ENCODE assay signal across 23 cellular contexts in genomic region chr1:230072296-230072695, GRCh38. TPM values are rescaled to one million over a fixed set of nuclear protein-coding genes. Genes with fewer than 3 reads are reported as not detected.
A peak's percentile ranks its signal among the peaks of the same experiment; 100 is the strongest.
DNase-seq lines count a peak whose midpoint lies in the region; ATAC-seq and TF ChIP-seq lines count a peak whose summit lies in the region.
"Had no signal": no experiment of that assay in that cellular context is flagged by ENCODE, and none has a peak within 500 bp of the region (broad histone marks: within the 10 kb centered on the region; RNA-seq: fewer than 3 reads in every experiment).

No MANE protein-coding gene starts in this region.

- H3K9me3 ChIP-seq in DND-41 (ENCODE audit: insufficient read depth, low read length, severe bottlenecking) (no peaks in the 10 kb centered on the region), ascending aorta (no peaks in the 10 kb centered on the region), psoas muscle (no peaks in the 10 kb centered on the region)
- H3K9me3 ChIP-seq: prostate gland, transverse colon had no signal

- H3K27me3 ChIP-seq in DND-41 (ENCODE audit: insufficient read depth, low read length, poor library complexity), result no peaks in the 10 kb centered on the region
- H3K27me3 ChIP-seq in ascending aorta, result no peaks in the 10 kb centered on the region
- H3K27me3 ChIP-seq in psoas muscle (ENCODE audit: insufficient read depth in 3 of 3, low read length in 2 of 3), result no peaks in the 10 kb centered on the region
- H3K27me3 ChIP-seq: brain microvascular endothelial cell, transverse colon had no signal

- H3K9me3 Mint-ChIP-seq in activated CD4-positive, alpha-beta T cell treated with anti-CD3 and anti-CD28 coated beads, Interleukin-2, amount 10 ng/mL, durations not matched to agents 24 days and 14 days, result no peaks in the 10 kb centered on the region
- H3K9me3 Mint-ChIP-seq: activated T-helper 2 cell treated with anti-CD3 and anti-CD28 coated beads, Interferon-gamma antibody, Interleukin-2, Interleukin-4, amounts not matched to agents 10 μg/mL and 5 μg/mL and 100 μg/mL, durations not matched to agents 14 hours and 24 hours and 36 hours; mesothelial cell of epicardium; nephron; stimulated activated naive CD8-positive, alpha-beta T cell treated with anti-CD3 and anti-CD28 coated beads, Interleukin-15, Interleukin-2, amounts not matched to agents 100 ng/mL and 50 ng/mL, for 24 hours; T-cell had no signal

- peaks cover 97% of the 10 kb centered on the region for H4K20me1 ChIP-seq in DND-41 (ENCODE audit: insufficient read depth, low read length)

- H3K27ac Mint-ChIP-seq in activated CD4-positive, alpha-beta T cell treated with anti-CD3 and anti-CD28 coated beads, Interleukin-2, amount 10 ng/mL, durations not matched to agents 24 days and 14 days, result no peak overlapping the region
- H3K27ac Mint-ChIP-seq: activated T-helper 2 cell treated with anti-CD3 and anti-CD28 coated beads, Interferon-gamma antibody, Interleukin-2, Interleukin-4, amounts not matched to agents 10 μg/mL and 5 μg/mL and 100 μg/mL, durations not matched to agents 14 hours and 24 hours and 36 hours; mesothelial cell of epicardium; nephron; T-cell had no signal

- H3K4me1 ChIP-seq in DND-41 (ENCODE audit: insufficient read depth, low read length) (peaks cover 84% of the 10 kb centered on the region), ascending aorta (peaks cover 13 to 72% of the 10 kb centered on the region in 2 donors), psoas muscle (peaks cover 66% of the 10 kb centered on the region)
- H3K4me1 ChIP-seq: prostate gland had no signal

- peak overlapping the region; percentile 92 for H3K27ac ChIP-seq in DND-41 (ENCODE audit: low read length)
- peak overlapping the region; percentile 47 to 62 for H3K27ac ChIP-seq in ascending aorta
- H3K27ac ChIP-seq in psoas muscle, result peak overlapping the region; percentile 91
- H3K27ac ChIP-seq: brain microvascular endothelial cell, prostate gland, transverse colon had no signal

- H3K79me2 ChIP-seq in DND-41 (ENCODE audit: insufficient read depth, low read length), result peaks cover 100% of the 10 kb centered on the region

- 59 to 61% (median 61%) methylated on average over 6 of the region's 6 CpGs for WGBS in psoas muscle, 3 donors

- no peaks in the 10 kb centered on the region for H3K27me3 Mint-ChIP-seq in activated CD4-positive, alpha-beta T cell treated with anti-CD3 and anti-CD28 coated beads, Interleukin-2, amount 10 ng/mL, durations not matched to agents 24 days and 14 days
- H3K27me3 Mint-ChIP-seq: stimulated activated naive CD8-positive, alpha-beta T cell treated with anti-CD3 and anti-CD28 coated beads, Interleukin-15, Interleukin-2, amounts not matched to agents 100 ng/mL and 50 ng/mL, for 24 hours; T-cell had no signal

- H3K4me3 Mint-ChIP-seq in activated CD4-positive, alpha-beta T cell treated with anti-CD3 and anti-CD28 coated beads, Interleukin-2, amount 10 ng/mL, durations not matched to agents 24 days and 14 days, result no peak overlapping the region
- H3K4me3 Mint-ChIP-seq: mesothelial cell of epicardium; nephron; stimulated activated naive CD8-positive, alpha-beta T cell treated with anti-CD3 and anti-CD28 coated beads, Interleukin-15, Interleukin-2, amounts not matched to agents 100 ng/mL and 50 ng/mL, for 24 hours; T-cell had no signal

- peak overlapping the region; percentile 84 for H3K4me2 ChIP-seq in DND-41 (ENCODE audit: insufficient read depth, low read length)

- no peak for ATAC-seq in DND-41 (ENCODE audit: insufficient read depth, low read depth)
- no peak for ATAC-seq in psoas muscle
- ATAC-seq: HepG2, left cardiac atrium, T-cell had no signal

- DNase-seq in DND-41 (no peak), NCI-H1105 treated with DMSO at 0.1 percent for 48 hours (lab: John Stamatoyannopoulos, UW) (peak; percentile 33), ascending aorta (ENCODE audit: low spot score in 2 of 2) (no peak), psoas muscle (no peak), mucosa of gallbladder (ENCODE audit: low spot score) (no peak), HUDEP-2 (lab: John Stamatoyannopoulos, UW; ENCODE audit: unreplicated experiment in 76 of 76) (no peak)
- DNase-seq in activated CD4-positive, alpha-beta T cell treated with anti-CD3 and anti-CD28 coated beads, Interleukin-2, amount 10 ng/mL, durations not matched to agents 24 days and 14 days, result no peak
- DNase-seq: activated CD4-positive, alpha-beta T cell treated with anti-CD3 and anti-CD28 coated beads for 48 hours; brain microvascular endothelial cell; EL; left cardiac atrium; NCI-H1694; NCI-H524; small intestine; T-cell; transverse colon had no signal

- H3K4me3 ChIP-seq in DND-41 (ENCODE audit: low read depth in 1 of 2, low read length in 2 of 2), result peak overlapping the region in 1 of 2 experiments; percentile 72; a peak in 2 of 4 replicates
- no peak overlapping the region for H3K4me3 ChIP-seq in ascending aorta
- H3K4me3 ChIP-seq in psoas muscle, result no peak overlapping the region
- H3K4me3 ChIP-seq: coronary artery, prostate gland, transverse colon had no signal

- peaks cover 65% of the 10 kb centered on the region for H3K4me1 Mint-ChIP-seq in activated CD4-positive, alpha-beta T cell treated with anti-CD3 and anti-CD28 coated beads, Interleukin-2, amount 10 ng/mL, durations not matched to agents 24 days and 14 days

- H3K36me3 ChIP-seq in DND-41 (ENCODE audit: insufficient read depth, low read length) (peaks cover 68% of the 10 kb centered on the region), ascending aorta (no peaks in the 10 kb centered on the region), psoas muscle (ENCODE audit: insufficient read depth in 1 of 2, low read depth in 1 of 2) (no peaks in the 10 kb centered on the region)
- H3K36me3 ChIP-seq: brain microvascular endothelial cell, prostate gland, transverse colon had no signal

- H3K9ac ChIP-seq in DND-41 (ENCODE audit: low read depth, low read length), result 0 out of 2 replicates have a peak overlapping the region, but pooled peaks have one; percentile 93

- peaks cover 24% of the 10 kb centered on the region for H3K36me3 Mint-ChIP-seq in activated CD4-positive, alpha-beta T cell treated with anti-CD3 and anti-CD28 coated beads, Interleukin-2, amount 10 ng/mL, durations not matched to agents 24 days and 14 days (ENCODE audit: low read depth)

- no peak overlapping the region for H2AFZ ChIP-seq in DND-41 (ENCODE audit: low read depth, low read length)

- TF ChIP-seq CTCF in DND-41 (IDR thresholded peaks at IDR 0.05; ENCODE audit: borderline replicate concordance, extremely low read depth, low read length, poor library complexity, severe bottlenecking) (no peak), ascending aorta (IDR thresholded peaks at IDR 0.05) (no peak), psoas muscle (IDR thresholded peaks at IDR 0.05) (no peak)

- intact Hi-C loops in ascending aorta (cut with DNase I), result no loop called here
- intact Hi-C loops in psoas muscle (cut with DNase I), result no loop called here
- intact Hi-C loops in activated CD4-positive, alpha-beta T cell treated with anti-CD3 and anti-CD28 coated beads, Interleukin-2, amount 10 ng/mL, durations not matched to agents 24 days and 14 days (cut with micrococcal nuclease), result no loop called here

RNA-seq across cellular contexts. Expression of gene GALNT2, which starts 5.3 kb away (rescaled TPM):
- total RNA-seq in ascending aorta (129 TPM), psoas muscle (10 to 100 TPM; 49.4 to 88.7 (median 79.6) TPM), mucosa of gallbladder (72.2 TPM)
- 10 to 100 TPM; 43.7 to 77.0 (median 63.8) TPM for polyA plus RNA-seq in psoas muscle
- 68.5 and 72.4 TPM in 2 replicates for total RNA-seq in activated CD4-positive, alpha-beta T cell treated with anti-CD3 and anti-CD28 coated beads, Interleukin-2, amount 10 ng/mL, durations not matched to agents 24 days and 14 days
